15 cellular contexts compared by ENCODE assay signal in the genomic region with DNA sequence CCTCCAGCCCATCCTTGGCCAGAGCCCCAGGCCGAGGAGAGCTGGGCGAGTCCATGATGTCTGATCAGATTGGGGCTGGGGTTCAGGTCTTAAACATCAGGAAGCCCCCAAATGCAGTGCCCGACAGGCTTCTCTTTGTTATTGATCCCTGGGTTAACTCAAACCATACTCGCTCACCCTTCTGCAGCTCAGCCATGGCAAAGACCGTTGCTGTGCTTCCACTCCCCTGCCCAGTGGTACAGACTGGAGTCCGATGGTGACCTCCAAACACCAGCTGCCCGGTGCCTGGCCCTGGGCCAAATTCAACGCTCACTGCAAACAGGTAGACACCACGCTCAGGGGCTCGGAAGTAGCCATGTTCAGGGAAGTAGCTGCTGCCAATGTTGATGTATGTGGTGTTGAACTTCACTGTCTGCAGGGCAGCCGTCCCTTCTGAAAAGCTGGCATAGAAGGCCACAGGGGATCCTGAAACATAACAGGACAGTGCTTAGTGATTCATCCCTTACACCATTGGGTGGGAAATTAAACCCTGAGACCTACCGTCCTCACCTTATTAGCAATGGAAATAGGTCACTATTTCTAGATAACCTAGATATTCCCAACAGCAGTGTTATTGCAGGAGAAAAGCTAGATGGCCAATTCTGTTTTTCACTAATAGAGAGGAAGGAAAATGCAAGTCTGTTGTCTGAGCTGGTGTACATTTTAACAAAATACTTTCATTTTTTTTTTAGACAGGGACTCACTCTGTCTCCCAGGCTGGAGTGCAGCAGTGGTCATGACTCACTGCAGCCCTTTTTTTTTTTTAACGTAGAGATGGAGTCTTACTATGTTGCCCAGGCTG. TPM values are rescaled to one million over a fixed set of nuclear protein-coding genes. Genes with fewer than 3 reads are reported as not detected.
DNase-seq lines count a peak whose midpoint lies in the region; TF ChIP-seq lines count a peak whose summit lies in the region.
"Had no signal": no experiment of that assay in that cellular context is flagged by ENCODE, and none has a peak within 500 bp of the region (broad histone marks: within the 10 kb centered on the region; RNA-seq: fewer than 3 reads in every experiment).

No MANE protein-coding gene starts in this region.

- H3K4me1 ChIP-seq in fibroblast of lung (ENCODE audit: control insufficient read depth, extremely low read depth, insufficient read depth, low read length) (peaks cover 3% of the 10 kb centered on the region), skeletal muscle satellite cell (ENCODE audit: control insufficient read depth, insufficient read depth, low read length) (peaks cover 17% of the 10 kb centered on the region)
- H3K4me1 ChIP-seq: parathyroid adenoma had no signal

- H3K27me3 ChIP-seq in fibroblast of lung (ENCODE audit: control insufficient read depth, insufficient read depth, low read length) (no peaks in the 10 kb centered on the region), skeletal muscle satellite cell (ENCODE audit: control insufficient read depth, insufficient read depth, low read length) (no peaks in the 10 kb centered on the region)
- H3K27me3 ChIP-seq: cardiac muscle cell, tibial nerve had no signal

- no peaks in the 10 kb centered on the region for H4K20me1 ChIP-seq in fibroblast of lung (ENCODE audit: control insufficient read depth, extremely low read depth, insufficient read depth, low read length)

- H3K9me3 ChIP-seq in fibroblast of lung (ENCODE audit: control insufficient read depth, insufficient read depth, low read depth, low read length) (no peaks in the 10 kb centered on the region), skeletal muscle satellite cell (replicated peaks; ENCODE audit: low read length) (no peaks in the 10 kb centered on the region)
- H3K9me3 ChIP-seq: tibial nerve had no signal

- no peak overlapping the region for H3K27ac ChIP-seq in fibroblast of lung (ENCODE audit: insufficient read depth, low read length)
- H3K27ac ChIP-seq: cardiac muscle cell, parathyroid adenoma, tibial nerve had no signal

- peaks cover 2% of the 10 kb centered on the region for H3K36me3 ChIP-seq in fibroblast of lung (ENCODE audit: control insufficient read depth, insufficient read depth, low read length)
- no peaks in the 10 kb centered on the region for H3K36me3 ChIP-seq in skeletal muscle satellite cell (ENCODE audit: insufficient read depth, low read length)
- H3K36me3 ChIP-seq: cardiac muscle cell had no signal

- DNase-seq in NCI-H748 (lab: John Stamatoyannopoulos, UW; ENCODE audit: unreplicated experiment) (peak; percentile 56), NCI-H748 treated with DMSO at 0.1 percent for 48 hours (lab: John Stamatoyannopoulos, UW) (no peak), SHP77 treated with DMSO at 0.1 percent for 48 hours (lab: John Stamatoyannopoulos, UW) (peak; percentile 15), fibroblast of lung (ENCODE audit: low read depth in 2 of 2) (peak; percentile 49 to 55), globus pallidus (ENCODE audit: low spot score) (no peak), germinal center (ENCODE audit: low spot score) (no peak)
- no peak for DNase-seq in activated naive CD4-positive, alpha-beta T cell treated with Interleukin-2 at 50 U/mL for 16 hours
- DNase-seq: 8988T, NCI-H2227 treated with DMSO at 0.1 percent for 48 hours had no signal

- H3K4me2 ChIP-seq in fibroblast of lung (ENCODE audit: extremely low read depth, insufficient read depth, low read length) (peak overlapping the region; percentile 36), skeletal muscle satellite cell (ENCODE audit: low read length) (peak overlapping the region; percentile 56)

- no peak overlapping the region for H3K4me3 ChIP-seq in fibroblast of lung (replicated peaks in 1 of 4; ENCODE audit: control extremely low read depth in 1 of 4, insufficient read depth in 1 of 4, low read depth in 3 of 4, low read length in 4 of 4)
- H3K4me3 ChIP-seq in skeletal muscle satellite cell (ENCODE audit: low read length), result no peak overlapping the region
- H3K4me3 ChIP-seq: cardiac muscle cell, tibial nerve had no signal

- H3K79me2 ChIP-seq in fibroblast of lung (ENCODE audit: control insufficient read depth, insufficient read depth, low read length), result no peaks in the 10 kb centered on the region
- H3K79me2 ChIP-seq: parathyroid adenoma had no signal

- H2AFZ ChIP-seq in fibroblast of lung (ENCODE audit: low read length), result no peak overlapping the region
- H2AFZ ChIP-seq: parathyroid adenoma had no signal

- H3K9ac ChIP-seq in fibroblast of lung (ENCODE audit: insufficient read depth, low read length) (no peak overlapping the region), skeletal muscle satellite cell (ENCODE audit: low read depth, low read length) (no peak overlapping the region)
- H3K9ac ChIP-seq: parathyroid adenoma had no signal

- TF ChIP-seq CTCF in fibroblast of lung (conservative IDR thresholded peaks at IDR 0.05 in 1 of 2, IDR thresholded peaks at IDR 0.05 in 1 of 2; ENCODE audit: low read depth in 1 of 2, low read length in 2 of 2), result no peak

RNA-seq across cellular contexts. Expression of a gene that starts 20.5 kb away (rescaled TPM):
- total RNA-seq in fibroblast of lung, result 0.77 and 2.1 TPM in 2 replicates
- polyA plus RNA-seq in fibroblast of lung, result 1.5 and 2.2 TPM in 2 replicates
- polyA plus RNA-seq in fibroblast of lung (2012), result 1.0 and 1.3 TPM in 2 replicates
- polyA minus RNA-seq in fibroblast of lung (ENCODE audit: low replicate concordance), result 3.2 TPM in 1 of 2 replicates, not detected in the other
- 2.5 and 2.8 TPM in 2 replicates for total RNA-seq in skeletal muscle satellite cell (2012; rRNA removed)
- total RNA-seq: T-helper 2 cell treated with Interferon-gamma antibody and Interleukin-4, amounts not matched to agents 100 ng/mL and 5 ng/mL, for 36 hours had no signal

RNA-seq across cellular contexts. Expression of a gene that starts 21.5 kb away (rescaled TPM):
- total RNA-seq in fibroblast of lung, result 8.7 and 21.3 TPM in 2 replicates
- polyA plus RNA-seq in fibroblast of lung, result 34.4 and 47.4 TPM in 2 replicates
- 39.0 and 53.0 TPM in 2 replicates for polyA plus RNA-seq in fibroblast of lung (2012)
- polyA minus RNA-seq in fibroblast of lung (ENCODE audit: low replicate concordance), result 3.5 and 11.5 TPM in 2 replicates
- total RNA-seq in skeletal muscle satellite cell (2012; rRNA removed), result 6.3 and 10.6 TPM in 2 replicates
- total RNA-seq: activated T-helper 17 cell treated with anti-CD3 and anti-CD28 coated beads, Interleukin-2, amount 50 U/mL, for 72 hours; T-helper 2 cell treated with Interferon-gamma antibody and Interleukin-4, amounts not matched to agents 100 ng/mL and 5 ng/mL, for 36 hours had no signal

RNA-seq across cellular contexts. Expression of a gene that starts 31.4 kb away (rescaled TPM):
- 119 and 142 TPM in 2 replicates for total RNA-seq in fibroblast of lung
- 39.4 and 172 TPM in 2 replicates for polyA plus RNA-seq in fibroblast of lung
- 116 and 410 TPM in 2 replicates for polyA plus RNA-seq in fibroblast of lung (2012)
- 10.4 and 22.0 TPM in 2 replicates for polyA minus RNA-seq in fibroblast of lung (ENCODE audit: low replicate concordance)
- total RNA-seq in skeletal muscle satellite cell (2012; rRNA removed), result 21.3 and 26.2 TPM in 2 replicates
- total RNA-seq: activated T-helper 17 cell treated with anti-CD3 and anti-CD28 coated beads, Interleukin-2, amount 50 U/mL, for 72 hours; cardiac muscle cell; T-helper 2 cell treated with Interferon-gamma antibody and Interleukin-4, amounts not matched to agents 100 ng/mL and 5 ng/mL, for 36 hours had no signal

Comparison
In these comparisons a context has a peak if more than half of its experiments do, and no peak if none do; other contexts are left out.
1. DNase-seq: peak in NCI-H748 (single experiment), SHP77 treated with DMSO at 0.1 percent for 48 hours (single experiment) and fibroblast of lung (2 of 2); none in NCI-H748 treated with DMSO at 0.1 percent for 48 hours (single experiment), activated naive CD4-positive, alpha-beta T cell treated with Interleukin-2 at 50 U/mL for 16 hours (single experiment), globus pallidus (single experiment) and germinal center (single experiment).